ENCODE assay signal across 7 cellular contexts in genomic region chr3:128846501-128846900, GRCh38.
DNase-seq lines count a peak whose midpoint lies in the region; ATAC-seq and TF ChIP-seq lines count a peak whose summit lies in the region.

No MANE protein-coding gene starts in this region.

- H3K4me1 ChIP-seq in KMS-11 (ENCODE audit: low read depth, poor library complexity, severe bottlenecking) (peaks cover 17% of the 10 kb centered on the region), iPS-18a (ENCODE audit: control insufficient read depth, low read depth, low read length) (peaks cover 8% of the 10 kb centered on the region)

- peaks cover 24% of the 10 kb centered on the region for H3K4me1 Mint-ChIP-seq in stimulated activated naive CD8-positive, alpha-beta T cell treated with anti-CD3 and anti-CD28 coated beads, Interleukin-15, amount 100 ng/mL, for 72 hours

- TF ChIP-seq CTCF in KMS-11 (conservative IDR thresholded peaks at IDR 0.05; ENCODE audit: low read depth, low read length): no peak

- H3K27ac ChIP-seq in KMS-11: no peak overlapping the region
- H3K27ac ChIP-seq in iPS-18a (ENCODE audit: low read length): no peak overlapping the region

- H3K27ac Mint-ChIP-seq in stimulated activated naive CD8-positive, alpha-beta T cell treated with anti-CD3 and anti-CD28 coated beads, Interleukin-15, amount 100 ng/mL, for 72 hours: peak overlapping the region; percentile 86

- H3K9ac ChIP-seq in KMS-11: no peak overlapping the region
- H3K9ac ChIP-seq in iPS-18a (ENCODE audit: low read length): no peak overlapping the region

- H3K36me3 ChIP-seq in KMS-11 (ENCODE audit: insufficient read depth) (no peaks in the 10 kb centered on the region), iPS-18a (ENCODE audit: control insufficient read depth, low read depth, low read length) (no peaks in the 10 kb centered on the region)

- H3K9me3 Mint-ChIP-seq in stimulated activated naive CD8-positive, alpha-beta T cell treated with anti-CD3 and anti-CD28 coated beads, Interleukin-15, amount 100 ng/mL, for 72 hours: no peaks in the 10 kb centered on the region

- H3K4me3 Mint-ChIP-seq in stimulated activated naive CD8-positive, alpha-beta T cell treated with anti-CD3 and anti-CD28 coated beads, Interleukin-15, amount 100 ng/mL, for 72 hours: peak overlapping the region; percentile 47 to 69

- peak; percentile 63 for ATAC-seq in stimulated activated naive CD8-positive, alpha-beta T cell treated with anti-CD3 and anti-CD28 coated beads, Interleukin-15, amount 100 ng/mL, for 72 hours
- ATAC-seq in GM19351 (IDR thresholded peaks at IDR 0.05; ENCODE audit: unreplicated experiment): no peak
- no peak for ATAC-seq in HG03520 (IDR thresholded peaks at IDR 0.05; ENCODE audit: unreplicated experiment)

- no peaks in the 10 kb centered on the region for H3K27me3 Mint-ChIP-seq in stimulated activated naive CD8-positive, alpha-beta T cell treated with anti-CD3 and anti-CD28 coated beads, Interleukin-15, amount 100 ng/mL, for 72 hours

- no peaks in the 10 kb centered on the region for H3K9me3 ChIP-seq in iPS-18a (ENCODE audit: control insufficient read depth, low read depth, low read length)

- H3K4me3 ChIP-seq in KMS-11 (IDR thresholded peaks at IDR 0.05; ENCODE audit: insufficient read depth, low read depth, low read length) (no peak overlapping the region), iPS-18a (ENCODE audit: low read length) (peak overlapping the region; percentile 18)

- peak overlapping the region; percentile 89 for H2AFZ ChIP-seq in KMS-11 (ENCODE audit: low read depth)

- DNase-seq in activated CD4-positive, alpha-beta T cell treated with anti-CD3 and anti-CD28 coated beads for 48 hours: peak; percentile 52
- DNase-seq in stimulated activated naive CD8-positive, alpha-beta T cell treated with anti-CD3 and anti-CD28 coated beads, Interleukin-15, amount 100 ng/mL, for 72 hours: no peak
- DNase-seq in NCI-H1048 (lab: John Stamatoyannopoulos, UW): no peak

- H4K20me1 ChIP-seq in KMS-11 (ENCODE audit: insufficient read depth): no peaks in the 10 kb centered on the region

- H3K79me2 ChIP-seq in KMS-11 (ENCODE audit: insufficient read depth, low read depth): no peaks in the 10 kb centered on the region

- H3K4me2 ChIP-seq in KMS-11: peak overlapping the region; percentile 92; the same call in 1 of the 2 replicates

- no peaks in the 10 kb centered on the region for H3K27me3 ChIP-seq in KMS-11 (ENCODE audit: insufficient read depth, low read depth)
- H3K27me3 ChIP-seq in iPS-18a (ENCODE audit: control insufficient read depth, insufficient read depth, low read length): no peaks in the 10 kb centered on the region
